8 cellular contexts compared by ENCODE assay signal in the genomic region with DNA sequence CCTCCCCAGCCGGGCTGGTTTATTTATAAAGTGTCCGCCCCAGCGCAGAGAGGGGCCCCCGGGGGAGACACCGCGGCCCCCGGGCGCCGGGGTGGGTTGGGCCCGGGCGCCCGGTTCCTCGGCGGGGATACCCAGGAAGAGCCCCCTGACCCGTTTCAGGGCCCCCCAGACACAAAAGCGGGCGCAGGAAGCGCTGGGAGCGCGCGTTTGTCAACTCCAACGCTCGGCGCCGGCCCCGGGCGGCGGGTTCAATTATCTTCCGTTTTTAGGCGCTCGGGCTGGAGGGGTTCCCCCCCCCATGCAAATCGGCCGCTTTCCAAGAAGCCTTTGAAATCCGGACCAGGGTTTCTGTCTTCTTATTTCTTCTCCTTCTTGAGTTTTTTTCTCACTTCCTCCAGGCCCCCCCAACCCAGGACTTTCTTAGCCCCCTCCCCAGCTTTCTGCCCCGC. TPM values are rescaled to one million over a fixed set of nuclear protein-coding genes. Genes with fewer than 3 reads are reported as not detected.
DNase-seq lines count a peak whose midpoint lies in the region; ATAC-seq and TF ChIP-seq lines count a peak whose summit lies in the region.

No MANE protein-coding gene starts in this region.

- peak overlapping the region; percentile 95 for H4K12ac ChIP-seq in trophoblast cell (ENCODE audit: low read depth, low read length)

- no peak for ATAC-seq in IMR-90 (ENCODE audit: low read depth)
- no peak for ATAC-seq in activated CD8-positive, alpha-beta T cell treated with anti-CD3 and anti-CD28 coated beads, Interleukin-2, amount 10 ng/mL, durations not matched to agents 7 days and 5 days
- no peak for ATAC-seq in GM19324 (IDR thresholded peaks at IDR 0.05; ENCODE audit: low FRiP score, unreplicated experiment)
- no peak for ATAC-seq in GM18498 (IDR thresholded peaks at IDR 0.05; ENCODE audit: unreplicated experiment)

- H3K4me2 ChIP-seq in IMR-90 (ENCODE audit: low read depth, low read length) = peak overlapping the region; percentile 10; the same call in 1 of the 2 replicates
- peak overlapping the region; percentile 87 for H3K4me2 ChIP-seq in trophoblast cell (ENCODE audit: low read length)

- 0% methylated on average over 2 of the region's 35 CpGs; no CpG with 5 or more reads in 1 of the 2 experiments for WGBS in IMR-90 (ENCODE audit: extremely low coverage in 2 of 2, insufficient read length in 1 of 2), 2 experiments
- no CpG with 5 or more reads among the region's 35 CpGs for WGBS in trophoblast cell (ENCODE audit: extremely low coverage, insufficient coverage, insufficient read length)

- peak overlapping the region; percentile 47 for H2BK12ac ChIP-seq in trophoblast cell (ENCODE audit: low read length)

- POLR2A ChIA-PET in IMR-90 (lab: Charles Lee; ENCODE audit: unreplicated experiment) = no interaction called here
- POLR2A ChIA-PET in activated CD8-positive, alpha-beta T cell treated with anti-CD3 and anti-CD28 coated beads, Interleukin-2, amount 10 ng/mL, durations not matched to agents 7 days and 5 days (lab: Charles Lee) = no interaction called here

- H3K27ac ChIP-seq in IMR-90 (ENCODE audit: insufficient read depth, low read length) = peak overlapping the region; percentile 97
- peak overlapping the region; percentile 98 for H3K27ac ChIP-seq in trophoblast cell (ENCODE audit: low read depth, low read length)

- H3K4me3 ChIP-seq in IMR-90 (ENCODE audit: insufficient read depth, low read depth, low read length) = peak overlapping the region; percentile 96
- peak overlapping the region; percentile 98 for H3K4me3 ChIP-seq in trophoblast cell (ENCODE audit: low read depth, low read length)

- H3K9ac ChIP-seq in IMR-90 (ENCODE audit: low read depth, low read length) (peak overlapping the region; percentile 98), trophoblast cell (ENCODE audit: low read length) (peak overlapping the region; percentile 100)

- peaks cover 8% of the 10 kb centered on the region for H3K36me3 Mint-ChIP-seq in Calu3 (ENCODE audit: insufficient read depth, unreplicated experiment)
- H3K36me3 Mint-ChIP-seq in activated CD8-positive, alpha-beta T cell treated with anti-CD3 and anti-CD28 coated beads, Interleukin-2, amount 10 ng/mL, durations not matched to agents 7 days and 5 days (ENCODE audit: low read depth) = peaks cover 10% of the 10 kb centered on the region

- H3K79me2 ChIP-seq in trophoblast cell (ENCODE audit: control insufficient read depth, insufficient read depth, low read length, poor library complexity) = peaks cover 38% of the 10 kb centered on the region

- no peaks in the 10 kb centered on the region for H3K9me3 ChIP-seq in IMR-90 (ENCODE audit: control insufficient read depth, insufficient read depth, low read length)
- peaks cover 2% of the 10 kb centered on the region for H3K9me3 ChIP-seq in trophoblast cell (ENCODE audit: insufficient read depth, low read depth, low read length)

- peak overlapping the region; percentile 99 for H2AK9ac ChIP-seq in IMR-90 (replicated peaks; ENCODE audit: low read depth, low read length, poor library complexity)

- H2BK20ac ChIP-seq in IMR-90 (ENCODE audit: low read depth, low read length) = no peak overlapping the region

- H3K14ac ChIP-seq in IMR-90 (replicated peaks; ENCODE audit: low read depth, low read length) (peak overlapping the region; percentile 50), trophoblast cell (ENCODE audit: low read length) (peak overlapping the region; percentile 100)

- H3K4me3 Mint-ChIP-seq in Calu3 (ENCODE audit: low read depth, unreplicated experiment) = peak overlapping the region; percentile 53
- H3K4me3 Mint-ChIP-seq in activated CD8-positive, alpha-beta T cell treated with anti-CD3 and anti-CD28 coated beads, Interleukin-2, amount 10 ng/mL, durations not matched to agents 7 days and 5 days = peak overlapping the region; percentile 79

- dilution Hi-C loops in IMR-90 (cut with HindIII; ENCODE audit: low sequenced_read_pairs, unreplicated experiment) = no loop called here

- H3K27me3 ChIP-seq in IMR-90 (ENCODE audit: control insufficient read depth, insufficient read depth, low read length) (no peaks in the 10 kb centered on the region), trophoblast cell (ENCODE audit: insufficient read depth, low read length) (no peaks in the 10 kb centered on the region)

- no peak overlapping the region for H3K27ac Mint-ChIP-seq in Calu3 (ENCODE audit: unreplicated experiment)
- H3K27ac Mint-ChIP-seq in activated CD8-positive, alpha-beta T cell treated with anti-CD3 and anti-CD28 coated beads, Interleukin-2, amount 10 ng/mL, durations not matched to agents 7 days and 5 days = peak overlapping the region; percentile 67

- no TSS peak for BruUV-seq in Calu3 (replicated peaks; lab: Mats Ljungman, UMichigan)
- BruUV-seq in IMR-90 (replicated peaks; lab: Mats Ljungman, UMichigan) = no TSS peak

- peak overlapping the region; percentile 90; the same call in 1 of the 2 replicates for H2AK5ac ChIP-seq in IMR-90 (ENCODE audit: low read depth, low read length)
- peak overlapping the region; percentile 97 for H2AK5ac ChIP-seq in trophoblast cell (ENCODE audit: low read length)

- H2BK5ac ChIP-seq in IMR-90 (ENCODE audit: low read depth, low read length, poor library complexity, severe bottlenecking) (peak overlapping the region; percentile 87), trophoblast cell (ENCODE audit: low read depth, low read length, poor library complexity) (peak overlapping the region; percentile 100)

- H3K79me1 ChIP-seq in IMR-90 (ENCODE audit: low read depth in 1 of 2, low read length in 2 of 2) = peaks cover 0 to 37% of the 10 kb centered on the region in 2 experiments; a peak in 2 of 4 replicates
- peaks cover 53% of the 10 kb centered on the region for H3K79me1 ChIP-seq in trophoblast cell (ENCODE audit: low read length)

- H2BK120ac ChIP-seq in IMR-90 (ENCODE audit: low read depth, low read length) = peak overlapping the region; percentile 35; the same call in 1 of the 2 replicates
- peak overlapping the region; percentile 100 for H2BK120ac ChIP-seq in trophoblast cell (ENCODE audit: insufficient read depth, low read length, poor library complexity)

- no peak for TF ChIP-seq CTCF in Calu3 (IDR thresholded peaks at IDR 0.05; ENCODE audit: unreplicated experiment)
- no peak for TF ChIP-seq CTCF in IMR-90 (conservative IDR thresholded peaks at IDR 0.05; ENCODE audit: low read depth, low read length)

- H3K4me1 Mint-ChIP-seq in Calu3 (ENCODE audit: low read depth, unreplicated experiment) = no peaks in the 10 kb centered on the region
- peaks cover 12% of the 10 kb centered on the region for H3K4me1 Mint-ChIP-seq in activated CD8-positive, alpha-beta T cell treated with anti-CD3 and anti-CD28 coated beads, Interleukin-2, amount 10 ng/mL, durations not matched to agents 7 days and 5 days (ENCODE audit: low read depth)

- H3K9me3 Mint-ChIP-seq in Calu3 (ENCODE audit: low read depth, unreplicated experiment) = no peaks in the 10 kb centered on the region
- H3K9me3 Mint-ChIP-seq in activated CD8-positive, alpha-beta T cell treated with anti-CD3 and anti-CD28 coated beads, Interleukin-2, amount 10 ng/mL, durations not matched to agents 7 days and 5 days (ENCODE audit: insufficient read depth) = no peaks in the 10 kb centered on the region

- no peak for TF ChIP-seq RAD21 in IMR-90 (IDR thresholded peaks at IDR 0.05; ENCODE audit: low read length)

- peak overlapping the region; percentile 85 for H3K18ac ChIP-seq in IMR-90 (ENCODE audit: low read depth, low read length)
- H3K18ac ChIP-seq in trophoblast cell (ENCODE audit: low read length) = peak overlapping the region; percentile 98

- CTCF ChIA-PET in Calu3 (lab: Charles Lee) (no interaction called here), IMR-90 (lab: Yijun Ruan, JAX) (interaction anchor here (1.2 kb wide), 1 partner anchor 57 kb away, joined by 3 read pairs; no protein-coding TSS in a partner anchor)
- CTCF ChIA-PET in activated CD8-positive, alpha-beta T cell treated with anti-CD3 and anti-CD28 coated beads, Interleukin-2, amount 10 ng/mL, durations not matched to agents 7 days and 5 days (lab: Charles Lee) = no interaction called here

- in situ Hi-C loops in IMR-90 (cut with MboI; ENCODE audit: low sequenced_read_pairs) = no loop called here

- H3K4ac ChIP-seq in IMR-90 (ENCODE audit: low read depth, low read length) (peak overlapping the region; percentile 84), trophoblast cell (ENCODE audit: low read depth, low read length) (peak overlapping the region; percentile 100)

- H3K56ac ChIP-seq in IMR-90 (ENCODE audit: extremely low read depth, insufficient read depth, low read length) = peak overlapping the region; percentile 84

- no peak; the same call in 1 of the 2 replicates for TF ChIP-seq POLR2A in IMR-90 (IDR thresholded peaks at IDR 0.05; ENCODE audit: low read depth, low read length)

- H2AFZ ChIP-seq in IMR-90 (replicated peaks; ENCODE audit: low read length, poor library complexity) (no peak overlapping the region), trophoblast cell (ENCODE audit: insufficient read depth, low read length, poor library complexity) (no peak overlapping the region)

- peak overlapping the region; percentile 57 to 60; a peak in 3 of 4 replicates for H4K8ac ChIP-seq in IMR-90 (ENCODE audit: low read depth in 2 of 2, low read length in 2 of 2)
- peak overlapping the region; percentile 94 for H4K8ac ChIP-seq in trophoblast cell (ENCODE audit: low read depth, low read length)

- H4K91ac ChIP-seq in IMR-90 (ENCODE audit: insufficient read depth, low read depth, low read length) (peak overlapping the region; percentile 79; the same call in 1 of the 2 replicates), trophoblast cell (ENCODE audit: low read depth, low read length) (peak overlapping the region; percentile 100)

- peak overlapping the region; percentile 67 for H4K5ac ChIP-seq in IMR-90 (ENCODE audit: low read depth, low read length)

- H3K36me3 ChIP-seq in IMR-90 (ENCODE audit: control insufficient read depth, insufficient read depth, low read length) (peaks cover 22% of the 10 kb centered on the region), trophoblast cell (ENCODE audit: control insufficient read depth in 1 of 2, insufficient read depth in 2 of 2, low read length in 2 of 2) (peaks cover 25 to 28% of the 10 kb centered on the region in 2 experiments)

- H3K23ac ChIP-seq in IMR-90 (ENCODE audit: low read depth, low read length) (peak overlapping the region; percentile 82; the same call in 1 of the 2 replicates), trophoblast cell (ENCODE audit: low read length) (no peak overlapping the region)

- peaks cover 4% of the 10 kb centered on the region for H3K27me3 Mint-ChIP-seq in Calu3 (ENCODE audit: unreplicated experiment)
- H3K27me3 Mint-ChIP-seq in activated CD8-positive, alpha-beta T cell treated with anti-CD3 and anti-CD28 coated beads, Interleukin-2, amount 10 ng/mL, durations not matched to agents 7 days and 5 days (ENCODE audit: low read depth) = no peaks in the 10 kb centered on the region

- no peak overlapping the region for H2BK15ac ChIP-seq in IMR-90 (ENCODE audit: low read depth, low read length)

- no peaks in the 10 kb centered on the region for H3K9me1 ChIP-seq in IMR-90 (ENCODE audit: insufficient read depth, low read length)

- H4K20me1 ChIP-seq in IMR-90 (ENCODE audit: insufficient read depth, low read length) = peaks cover 10% of the 10 kb centered on the region

- DNase-seq in Calu3 = no peak
- DNase-seq in IMR-90 = no peak
- peak; percentile 68 for DNase-seq in activated CD8-positive, alpha-beta T cell treated with anti-CD3 and anti-CD28 coated beads, Interleukin-2, amount 10 ng/mL, durations not matched to agents 7 days and 5 days
- peak; percentile 42 for DNase-seq in globus pallidus (ENCODE audit: low spot score)
- peak; percentile 70 to 89 for DNase-seq in trophoblast cell
- no peak for DNase-seq in AG08395 (ENCODE audit: low spot score)

- H3K4me1 ChIP-seq in IMR-90 (ENCODE audit: control insufficient read depth, insufficient read depth, low read length) = peaks cover 5% of the 10 kb centered on the region
- peaks cover 24 to 32% of the 10 kb centered on the region in 2 experiments for H3K4me1 ChIP-seq in trophoblast cell (ENCODE audit: control insufficient read depth in 1 of 2, insufficient read depth in 2 of 2, low read length in 2 of 2)

- intact Hi-C loops in Calu3 (cut with micrococcal nuclease; ENCODE audit: unreplicated experiment) = no loop called here
- intact Hi-C loops in IMR-90 (cut with micrococcal nuclease) = loop anchor here (1.0 to 2.0 kb wide), 2 partner anchors 56 to 314 kb away; a partner anchor contains a TSS

RNA-seq across cellular contexts. Expression of a gene that starts 0.8 kb away (rescaled TPM):
- total RNA-seq in Calu3 (2022) = 0.85 and 1.6 TPM in 2 replicates
- 16.0 and 16.7 TPM in 2 replicates for total RNA-seq in IMR-90 (2012; rRNA removed)
- 23.1 and 29.4 TPM in 2 replicates for polyA plus RNA-seq in IMR-90 (2012; rRNA removed)
- polyA plus RNA-seq in IMR-90 (2012; cell fraction: cytosol; rRNA removed) = 11.4 and 20.8 TPM in 2 replicates
- polyA plus RNA-seq in IMR-90 (2012; cell fraction: nucleus; rRNA removed; ENCODE audit: low replicate concordance) = 47.6 and 91.2 TPM in 2 replicates
- total RNA-seq in activated CD8-positive, alpha-beta T cell treated with anti-CD3 and anti-CD28 coated beads, Interleukin-2, amount 10 ng/mL, durations not matched to agents 7 days and 5 days = 10 to 100 TPM; 26.7 to 27.7 TPM
- polyA plus RNA-seq in trophoblast cell (2013) = 445 and 449 TPM in 2 replicates

RNA-seq across cellular contexts. Expression of a gene that starts 9.5 kb away (rescaled TPM):
- total RNA-seq in Calu3 (2022) = not detected in 2 replicates
- total RNA-seq in IMR-90 (2012; rRNA removed) = not detected in 2 replicates
- polyA plus RNA-seq in IMR-90 (2012; rRNA removed) = not detected in 2 replicates
- 0.02 and 0.09 TPM in 2 replicates for polyA plus RNA-seq in IMR-90 (2012; cell fraction: cytosol; rRNA removed)
- 0.13 TPM in 1 of 2 replicates, not detected in the other for polyA plus RNA-seq in IMR-90 (2012; cell fraction: nucleus; rRNA removed; ENCODE audit: low replicate concordance)
- 1 to 10 TPM in 1 of 2 experiments, under 1 TPM in 1; 0.55 to 1.1 TPM for total RNA-seq in activated CD8-positive, alpha-beta T cell treated with anti-CD3 and anti-CD28 coated beads, Interleukin-2, amount 10 ng/mL, durations not matched to agents 7 days and 5 days
- polyA plus RNA-seq in trophoblast cell (2013) = 0.10 and 0.14 TPM in 2 replicates

RNA-seq across cellular contexts. Expression of a gene that starts 13.6 kb away (rescaled TPM):
- 54.0 and 55.5 TPM in 2 replicates for total RNA-seq in Calu3 (2022)
- 8.9 and 9.0 TPM in 2 replicates for total RNA-seq in IMR-90 (2012; rRNA removed)
- 51.5 and 52.5 TPM in 2 replicates for polyA plus RNA-seq in IMR-90 (2012; rRNA removed)
- polyA plus RNA-seq in IMR-90 (2012; cell fraction: cytosol; rRNA removed) = 36.9 and 69.3 TPM in 2 replicates
- polyA plus RNA-seq in IMR-90 (2012; cell fraction: nucleus; rRNA removed; ENCODE audit: low replicate concordance) = 60.4 and 87.8 TPM in 2 replicates
- total RNA-seq in activated CD8-positive, alpha-beta T cell treated with anti-CD3 and anti-CD28 coated beads, Interleukin-2, amount 10 ng/mL, durations not matched to agents 7 days and 5 days = 10 to 100 TPM; 75.9 to 76.7 TPM
- polyA plus RNA-seq in trophoblast cell (2013) = 51.5 and 52.5 TPM in 2 replicates

RNA-seq across cellular contexts. Expression of a gene that starts 33.3 kb away (rescaled TPM):
- total RNA-seq in Calu3 (2022) = not detected in 2 replicates
- not detected in 2 replicates for total RNA-seq in IMR-90 (2012; rRNA removed)
- not detected in 2 replicates for polyA plus RNA-seq in IMR-90 (2012; rRNA removed)
- polyA plus RNA-seq in IMR-90 (2012; cell fraction: cytosol; rRNA removed) = not detected in 2 replicates
- polyA plus RNA-seq in IMR-90 (2012; cell fraction: nucleus; rRNA removed; ENCODE audit: low replicate concordance) = not detected in 2 replicates
- not detected for total RNA-seq in activated CD8-positive, alpha-beta T cell treated with anti-CD3 and anti-CD28 coated beads, Interleukin-2, amount 10 ng/mL, durations not matched to agents 7 days and 5 days
- not detected in 2 replicates for polyA plus RNA-seq in trophoblast cell (2013)

RNA-seq across cellular contexts. Expression of a gene that starts 33.6 kb away (rescaled TPM):
- total RNA-seq in Calu3 (2022) (21.4 and 22.4 TPM in 2 replicates), IMR-90 (2012; rRNA removed) (8.1 and 15.3 TPM in 2 replicates)
- 40.2 and 49.0 TPM in 2 replicates for polyA plus RNA-seq in IMR-90 (2012; rRNA removed)
- polyA plus RNA-seq in IMR-90 (2012; cell fraction: cytosol; rRNA removed) = 38.6 and 59.2 TPM in 2 replicates
- 38.3 and 110 TPM in 2 replicates for polyA plus RNA-seq in IMR-90 (2012; cell fraction: nucleus; rRNA removed; ENCODE audit: low replicate concordance)
- 10 to 100 TPM; 55.9 to 60.4 TPM for total RNA-seq in activated CD8-positive, alpha-beta T cell treated with anti-CD3 and anti-CD28 coated beads, Interleukin-2, amount 10 ng/mL, durations not matched to agents 7 days and 5 days
- 24.8 and 25.9 TPM in 2 replicates for polyA plus RNA-seq in trophoblast cell (2013)

Comparison
In these comparisons a context has a peak if more than half of its experiments do, and no peak if none do; other contexts are left out.
1. DNase-seq: peak in activated CD8-positive, alpha-beta T cell treated with anti-CD3 and anti-CD28 coated beads, Interleukin-2, amount 10 ng/mL, durations not matched to agents 7 days and 5 days (single experiment), globus pallidus (single experiment) and trophoblast cell (2 of 2); none in Calu3 (single experiment), IMR-90 (single experiment) and AG08395 (single experiment).